Comparison of ENCODE assay signal across 7 cellular contexts in the genomic region with DNA sequence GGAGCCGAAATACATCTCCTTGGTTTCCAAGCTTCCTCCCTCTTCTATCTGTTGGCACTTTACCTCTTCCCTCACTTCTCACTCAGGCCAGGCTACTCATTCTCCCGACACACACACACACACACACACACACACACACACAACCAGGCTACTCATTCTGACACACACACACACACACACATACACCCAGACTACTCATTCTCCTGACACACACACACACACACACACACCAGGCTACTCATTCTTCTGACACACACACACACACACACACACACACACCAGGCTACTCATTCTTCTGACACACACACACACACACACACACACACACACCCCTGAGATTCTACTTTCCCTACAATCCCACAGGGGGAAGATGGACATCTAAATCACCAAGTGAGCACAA. TPM values are rescaled to one million over a fixed set of nuclear protein-coding genes. Genes with fewer than 3 reads are reported as not detected.
DNase-seq lines count a peak whose midpoint lies in the region; ATAC-seq, FAIRE-seq and TF ChIP-seq lines count a peak whose summit lies in the region.
"Not testable (repeated sequence)": the region's sequence is repeated elsewhere in the genome, so short reads cannot be mapped to it uniquely, and the experiment has no call there.

No MANE protein-coding gene starts in this region.

- not testable (repeated sequence) for H2AFZ ChIP-seq in GM23248; astrocyte (ENCODE audit: low read depth, low read length)

- H3K9me3 Mint-ChIP-seq in astrocyte (ENCODE audit: unreplicated experiment): not testable (repeated sequence)

- H3F3A ChIP-seq in GM23248 (ENCODE audit: insufficient read depth): peaks cover 16% of the 10 kb centered on the region; the same call in 1 of the 2 replicates

- DNase-seq in GM23248 (peak; percentile 61), NCI-H226 (peak; percentile 28), astrocyte (ENCODE audit: low read depth) (peak; percentile 90), dermis blood vessel endothelial cell (peak; percentile 95), fibroblast of peridontal ligament (ENCODE audit: extremely low read depth) (peak; percentile 51), kidney tubule cell (ENCODE audit: low spot score) (peak; percentile 77)
- DNase-seq in psoas muscle: not testable (repeated sequence)

- not testable (repeated sequence) for H3K9ac ChIP-seq in GM23248; astrocyte (ENCODE audit: low read length)

- peaks cover 16% of the 10 kb centered on the region for H3K4me1 Mint-ChIP-seq in astrocyte (ENCODE audit: low read depth, unreplicated experiment)

- not testable (repeated sequence) for H3K4me3 ChIP-seq in GM23248; astrocyte (ENCODE audit: insufficient read depth, low read depth, low read length); psoas muscle

- peaks cover 27% of the 10 kb centered on the region for H3K36me3 Mint-ChIP-seq in astrocyte (ENCODE audit: low read depth, unreplicated experiment)

- H3K4me1 ChIP-seq in GM23248 (ENCODE audit: insufficient read depth); astrocyte (ENCODE audit: insufficient read depth, low read length): not testable (repeated sequence)
- H3K4me1 ChIP-seq in psoas muscle: peaks cover 26% of the 10 kb centered on the region

- H3K27me3 Mint-ChIP-seq in astrocyte (ENCODE audit: low read depth, unreplicated experiment): not testable (repeated sequence)

- 45 to 55% methylated on average over 2 of the region's 2 CpGs for WGBS in GM23248 (ENCODE audit: low coverage in 1 of 2, low lambda C conversion rate in 2 of 2, missing lambda C conversion rate in 2 of 2), 2 experiments
- WGBS in psoas muscle, 3 donors: 43 to 49% (median 43%) methylated on average over 2 of the region's 2 CpGs

- not testable (repeated sequence) for H3K4me2 ChIP-seq in GM23248 (ENCODE audit: unreplicated experiment); astrocyte (ENCODE audit: low read length)

- H3K27ac ChIP-seq in GM23248; astrocyte (ENCODE audit: low read depth, low read length): not testable (repeated sequence)
- H3K27ac ChIP-seq in psoas muscle: peak overlapping the region; percentile 46

- in situ Hi-C loops in GM23248 (cut with MboI): not testable (repeated sequence)

- H3K36me3 ChIP-seq in GM23248 (ENCODE audit: low read depth) (peaks cover 35% of the 10 kb centered on the region), astrocyte (ENCODE audit: insufficient read depth, low read length) (peaks cover 30% of the 10 kb centered on the region), psoas muscle (ENCODE audit: insufficient read depth in 1 of 2, low read depth in 1 of 2) (peaks cover 7 to 68% of the 10 kb centered on the region in 2 donors)

- not testable (repeated sequence) for H3K9me3 ChIP-seq in GM23248 (ENCODE audit: low read depth); astrocyte (ENCODE audit: insufficient read depth, low read depth, low read length); psoas muscle

- ATAC-seq in psoas muscle: not testable (repeated sequence)

- not testable (repeated sequence) for FAIRE-seq in astrocyte (lab: Jason Lieb, UNC)

- H4K20me1 ChIP-seq in GM23248 (ENCODE audit: insufficient read depth): not testable (repeated sequence)
- H4K20me1 ChIP-seq in astrocyte (ENCODE audit: insufficient read depth, low read length): peaks cover 19% of the 10 kb centered on the region

- not testable (repeated sequence) for H3K9me2 ChIP-seq in GM23248 (ENCODE audit: insufficient read depth)

- H3K4me3 Mint-ChIP-seq in astrocyte (ENCODE audit: unreplicated experiment): not testable (repeated sequence)

- H3K79me2 ChIP-seq in GM23248 (ENCODE audit: insufficient read depth); astrocyte (ENCODE audit: insufficient read depth, low read length): not testable (repeated sequence)

- intact Hi-C loops in psoas muscle (cut with DNase I): not testable (repeated sequence)

- H3K27me3 ChIP-seq in GM23248 (replicated peaks; ENCODE audit: insufficient read depth); astrocyte (ENCODE audit: insufficient read depth, low read length); psoas muscle (ENCODE audit: insufficient read depth in 3 of 3, low read length in 2 of 3): not testable (repeated sequence)

- H3K27ac Mint-ChIP-seq in astrocyte (ENCODE audit: unreplicated experiment): peak overlapping the region; percentile 34

- not testable (repeated sequence) for TF ChIP-seq CTCF in astrocyte (IDR thresholded peaks at IDR 0.05; ENCODE audit: insufficient read depth, low read depth, low read length); psoas muscle (IDR thresholded peaks at IDR 0.05)

RNA-seq across cellular contexts. Expression of gene ASCC2, which starts 10.4 kb away (rescaled TPM):
- 33.3 and 37.3 TPM in 2 replicates for total RNA-seq in GM23248 (2014; rRNA removed; shearing (Covaris generic))
- 51.4 and 55.6 TPM in 2 replicates for polyA plus RNA-seq in GM23248 (2016; fragmentation: Nextera tagmentation; extraction: Ambion mirVana)
- total RNA-seq in astrocyte: 69.5 and 71.2 TPM in 2 replicates
- 24.2 and 33.5 TPM in 2 replicates for total RNA-seq in dermis blood vessel endothelial cell
- total RNA-seq in psoas muscle: 10 to 100 TPM; 47.1 to 58.6 (median 54.6) TPM
- 10 to 100 TPM; 45.7 to 46.7 (median 45.7) TPM for polyA plus RNA-seq in psoas muscle

RNA-seq across cellular contexts. Expression of gene MTMR3, which starts 55.3 kb away (rescaled TPM):
- total RNA-seq in GM23248 (2014; rRNA removed; shearing (Covaris generic)): 22.2 and 50.3 TPM in 2 replicates
- polyA plus RNA-seq in GM23248 (2016; fragmentation: Nextera tagmentation; extraction: Ambion mirVana): 10.4 and 12.6 TPM in 2 replicates
- 37.3 and 41.0 TPM in 2 replicates for total RNA-seq in astrocyte
- total RNA-seq in dermis blood vessel endothelial cell: 41.4 and 42.7 TPM in 2 replicates
- 10 to 100 TPM; 31.8 to 37.9 (median 33.8) TPM for total RNA-seq in psoas muscle
- 10 to 100 TPM in 2 of 3 donors, 1 to 10 TPM in 1; 7.8 to 21.3 (median 11.6) TPM for polyA plus RNA-seq in psoas muscle
